In the genomic region with DNA sequence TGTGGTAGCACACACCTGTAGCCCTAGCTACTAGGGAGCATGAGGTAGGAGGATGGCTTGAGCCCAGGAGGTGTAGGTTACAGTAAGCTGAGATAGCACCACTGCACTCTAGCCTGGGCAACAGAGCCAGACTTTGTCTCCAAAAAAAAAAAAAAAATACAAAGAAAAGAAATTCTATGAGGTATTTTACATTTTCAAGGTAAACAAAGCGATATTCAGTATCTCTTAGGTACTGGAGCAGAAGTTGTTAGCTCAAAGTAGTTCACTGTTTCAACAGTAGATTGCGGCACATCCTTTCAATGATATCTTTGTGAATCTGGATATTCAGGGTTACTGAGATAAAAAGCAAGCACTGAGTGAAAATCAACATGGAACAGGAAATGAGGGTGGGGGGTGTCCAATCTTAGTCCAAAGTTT, we compare ENCODE assay signal across 19 cellular contexts.
"Had no signal": no experiment of that assay in that cellular context is flagged by ENCODE, and none has a peak within 500 bp of the region (broad histone marks: within the 10 kb centered on the region; RNA-seq: fewer than 3 reads in every experiment).

No MANE protein-coding gene starts in this region.

- H3K27ac ChIP-seq: HL-60, KMS-11 had no signal

- DNase-seq: IMR-90, Kasumi-1, MM.1S, NCI-H1092 treated with DMSO at 0.1 percent for 48 hours, NCI-H1436, NCI-H187, NCI-H2029, NCI-H2081 treated with DMSO at 0.1 percent for 48 hours, NCI-H2171, NCI-H446, NCI-H510A, NCI-H524 treated with DMSO at 0.1 percent for 48 hours, NCI-H69, NCI-H774, RPMI8226, SHP77, SW 1271 had no signal

- H3K4me2 ChIP-seq: KMS-11 had no signal

- H3K9ac ChIP-seq: KMS-11 had no signal
